Comparison of ENCODE assay signal across 16 cellular contexts in genomic region chr20:64037199-64037497, GRCh38. TPM values are rescaled to one million over a fixed set of nuclear protein-coding genes. Genes with fewer than 3 reads are reported as not detected.
DNase-seq lines count a peak whose midpoint lies in the region; FAIRE-seq and TF ChIP-seq lines count a peak whose summit lies in the region.
"Had no signal": no experiment of that assay in that cellular context is flagged by ENCODE, and none has a peak within 500 bp of the region (broad histone marks: within the 10 kb centered on the region; RNA-seq: fewer than 3 reads in every experiment).

No MANE protein-coding gene starts in this region.

- H3K4me1 ChIP-seq in BE2C (peaks cover 36% of the 10 kb centered on the region), Caco-2 (peaks cover 26% of the 10 kb centered on the region), HAP-1 (peaks cover 7% of the 10 kb centered on the region; the same call in 1 of the 2 replicates)

- POLR2A ChIA-PET in Caco-2 (lab: Charles Lee) = interaction anchor here (1.6 kb wide), 1 partner anchor 25 kb away, joined by 8 read pairs; the partner anchor contains the start of gene TCEA2

- H3K9me3 ChIP-seq in BE2C (no peaks in the 10 kb centered on the region), Caco-2 (no peaks in the 10 kb centered on the region), HAP-1 (no peaks in the 10 kb centered on the region)
- H3K9me3 ChIP-seq: SJCRH30, thyroid gland had no signal

- H3K4me3 ChIP-seq in BE2C (ENCODE audit: low read depth, low read length) = peak overlapping the region; percentile 61
- H3K4me3 ChIP-seq in Caco-2 (ENCODE audit: low read depth, low read length) = no peak overlapping the region
- no peak overlapping the region for H3K4me3 ChIP-seq in HAP-1
- H3K4me3 ChIP-seq: SJCRH30 had no signal

- peaks cover 3% of the 10 kb centered on the region for H3K27me3 Mint-ChIP-seq in Caco-2 (ENCODE audit: insufficient read depth, unreplicated experiment)
- H3K27me3 Mint-ChIP-seq in activated T-helper 2 cell treated with anti-CD3 and anti-CD28 coated beads, Interferon-gamma antibody, Interleukin-2, Interleukin-4, amounts not matched to agents 10 μg/mL and 5 μg/mL and 100 μg/mL, durations not matched to agents 14 hours and 24 hours and 36 hours (ENCODE audit: low read depth) = no peaks in the 10 kb centered on the region

- no peak for FAIRE-seq in D721Med (lab: Jason Lieb, UNC)
- FAIRE-seq: islet of Langerhans, TTC549 had no signal

- peaks cover 70% of the 10 kb centered on the region for H3K36me3 Mint-ChIP-seq in Caco-2 (ENCODE audit: insufficient read depth, unreplicated experiment)
- H3K36me3 Mint-ChIP-seq in activated T-helper 2 cell treated with anti-CD3 and anti-CD28 coated beads, Interferon-gamma antibody, Interleukin-2, Interleukin-4, amounts not matched to agents 10 μg/mL and 5 μg/mL and 100 μg/mL, durations not matched to agents 14 hours and 24 hours and 36 hours (ENCODE audit: low read depth) = peaks cover 13% of the 10 kb centered on the region

- DNase-seq in BE2C = no peak
- no peak for DNase-seq in Caco-2
- DNase-seq in activated T-helper 2 cell treated with anti-CD3 and anti-CD28 coated beads, Interferon-gamma antibody, Interleukin-2, Interleukin-4, amounts not matched to agents 10 μg/mL and 5 μg/mL and 100 μg/mL, durations not matched to agents 14 hours and 24 hours and 36 hours (ENCODE audit: low spot score) = no peak
- no peak for DNase-seq in HAP-1 (ENCODE audit: low spot score in 2 of 2)
- DNase-seq in D721Med (ENCODE audit: insufficient read length, low spot score) = no peak
- no peak for DNase-seq in NCI-H774 (lab: John Stamatoyannopoulos, UW)
- DNase-seq: amygdala; EL; mesenchymal stem cell; NCI-H1417 treated with DMSO at 0.1 percent for 48 hours; right cardiac atrium; stimulated activated CD4-positive, alpha-beta T cell treated with anti-CD3 and anti-CD28 coated beads, Interleukin-2, amount 100 ng/mL, for 24 hours; thyroid gland had no signal

- in situ Hi-C loops in HAP-1 (cut with MboI; ENCODE audit: low sequenced_read_pairs) = no loop called here

- CTCF ChIA-PET in Caco-2 (lab: Charles Lee) = interaction anchor here (1.4 to 6.2 kb wide), 5 partner anchors 15 to 84 kb away, joined by 5 to 101 read pairs (median 51); partner anchors contain the start of genes PRPF6, SOX18 and TCEA2

- TF ChIP-seq CTCF in BE2C (IDR thresholded peaks at IDR 0.05; ENCODE audit: low read depth, low read length) (no peak), Caco-2 (IDR thresholded peaks at IDR 0.05; ENCODE audit: insufficient read depth in 1 of 2, low read depth in 1 of 2, low read length in 1 of 2, severe bottlenecking in 1 of 2, unreplicated experiment in 1 of 2) (no peak), D721Med (IDR thresholded peaks at IDR 0.05; ENCODE audit: insufficient read depth, missing control alignments) (no peak)

- H3K27me3 ChIP-seq in BE2C = peaks cover 3% of the 10 kb centered on the region; the same call in 1 of the 2 replicates
- H3K27me3 ChIP-seq in Caco-2 (replicated peaks; ENCODE audit: control insufficient read depth, insufficient read depth, low read length) = no peaks in the 10 kb centered on the region
- 0 out of 2 replicates have a peak, but pooled peaks cover under 1% of the 10 kb centered on the region for H3K27me3 ChIP-seq in HAP-1 (ENCODE audit: low read depth)
- H3K27me3 ChIP-seq: thyroid gland had no signal

- intact Hi-C loops in Caco-2 (cut with micrococcal nuclease; ENCODE audit: unreplicated experiment) = no loop called here
- intact Hi-C loops in activated T-helper 2 cell treated with anti-CD3 and anti-CD28 coated beads, Interferon-gamma antibody, Interleukin-2, Interleukin-4, amounts not matched to agents 10 μg/mL and 5 μg/mL and 100 μg/mL, durations not matched to agents 14 hours and 24 hours and 36 hours (cut with micrococcal nuclease) = loop anchor here (10.0 kb wide), 1 partner anchor 142 kb away; the partner anchor contains the start of gene DNAJC5

- no peaks in the 10 kb centered on the region for H3K9me3 Mint-ChIP-seq in Caco-2 (ENCODE audit: unreplicated experiment)
- no peaks in the 10 kb centered on the region for H3K9me3 Mint-ChIP-seq in activated T-helper 2 cell treated with anti-CD3 and anti-CD28 coated beads, Interferon-gamma antibody, Interleukin-2, Interleukin-4, amounts not matched to agents 10 μg/mL and 5 μg/mL and 100 μg/mL, durations not matched to agents 14 hours and 24 hours and 36 hours

- no TSS peak for BruUV-seq in Caco-2 (replicated peaks; lab: Mats Ljungman, UMichigan)

- no peak overlapping the region for H3K27ac Mint-ChIP-seq in Caco-2 (ENCODE audit: unreplicated experiment)
- H3K27ac Mint-ChIP-seq in activated T-helper 2 cell treated with anti-CD3 and anti-CD28 coated beads, Interferon-gamma antibody, Interleukin-2, Interleukin-4, amounts not matched to agents 10 μg/mL and 5 μg/mL and 100 μg/mL, durations not matched to agents 14 hours and 24 hours and 36 hours = peak overlapping the region; percentile 63

- H3K36me3 ChIP-seq in BE2C = peaks cover 21% of the 10 kb centered on the region
- H3K36me3 ChIP-seq in Caco-2 (ENCODE audit: control insufficient read depth, insufficient read depth, low read length) = peaks cover under 1% of the 10 kb centered on the region; the same call in 1 of the 2 replicates
- H3K36me3 ChIP-seq in HAP-1 (replicated peaks) = peaks cover 6% of the 10 kb centered on the region

- H3K4me1 Mint-ChIP-seq in Caco-2 (ENCODE audit: low read depth, unreplicated experiment) = no peaks in the 10 kb centered on the region
- peaks cover 37% of the 10 kb centered on the region for H3K4me1 Mint-ChIP-seq in activated T-helper 2 cell treated with anti-CD3 and anti-CD28 coated beads, Interferon-gamma antibody, Interleukin-2, Interleukin-4, amounts not matched to agents 10 μg/mL and 5 μg/mL and 100 μg/mL, durations not matched to agents 14 hours and 24 hours and 36 hours (ENCODE audit: low read depth)

- peak overlapping the region; percentile 87 for H3K4me3 Mint-ChIP-seq in Caco-2 (ENCODE audit: unreplicated experiment)
- peak overlapping the region; percentile 74 for H3K4me3 Mint-ChIP-seq in activated T-helper 2 cell treated with anti-CD3 and anti-CD28 coated beads, Interferon-gamma antibody, Interleukin-2, Interleukin-4, amounts not matched to agents 10 μg/mL and 5 μg/mL and 100 μg/mL, durations not matched to agents 14 hours and 24 hours and 36 hours (ENCODE audit: low read depth)

RNA-seq across cellular contexts. Expression of gene C20orf204, which starts 1.2 kb away (rescaled TPM):
- 20.3 TPM for polyA plus RNA-seq in BE2C (2012; ENCODE audit: insufficient read depth, insufficient read length, low read depth)
- total RNA-seq in Caco-2 (2022) = 3.2 and 3.3 TPM in 2 replicates
- total RNA-seq in activated T-helper 2 cell treated with anti-CD3 and anti-CD28 coated beads, Interferon-gamma antibody, Interleukin-2, Interleukin-4, amounts not matched to agents 10 μg/mL and 5 μg/mL and 100 μg/mL, durations not matched to agents 14 hours and 24 hours and 36 hours = 3.8 and 4.3 TPM in 2 replicates

RNA-seq across cellular contexts. Expression of gene SOX18, which starts 12.3 kb away (rescaled TPM):
- 54.0 TPM for polyA plus RNA-seq in BE2C (2012; ENCODE audit: insufficient read depth, insufficient read length, low read depth)
- 0.44 and 0.84 TPM in 2 replicates for total RNA-seq in Caco-2 (2022)
- total RNA-seq in activated T-helper 2 cell treated with anti-CD3 and anti-CD28 coated beads, Interferon-gamma antibody, Interleukin-2, Interleukin-4, amounts not matched to agents 10 μg/mL and 5 μg/mL and 100 μg/mL, durations not matched to agents 14 hours and 24 hours and 36 hours = 1.0 and 1.1 TPM in 2 replicates

RNA-seq across cellular contexts. Expression of gene TCEA2, which starts 25.9 kb away (rescaled TPM):
- polyA plus RNA-seq in BE2C (2012; ENCODE audit: insufficient read depth, insufficient read length, low read depth) = 202 TPM
- 39.9 and 48.3 TPM in 2 replicates for total RNA-seq in Caco-2 (2022)
- 49.0 and 49.9 TPM in 2 replicates for total RNA-seq in activated T-helper 2 cell treated with anti-CD3 and anti-CD28 coated beads, Interferon-gamma antibody, Interleukin-2, Interleukin-4, amounts not matched to agents 10 μg/mL and 5 μg/mL and 100 μg/mL, durations not matched to agents 14 hours and 24 hours and 36 hours

RNA-seq across cellular contexts. Expression of gene RGS19, which starts 42.2 kb away (rescaled TPM):
- 31.1 TPM for polyA plus RNA-seq in BE2C (2012; ENCODE audit: insufficient read depth, insufficient read length, low read depth)
- total RNA-seq in Caco-2 (2022) = 29.3 and 34.3 TPM in 2 replicates
- total RNA-seq in activated T-helper 2 cell treated with anti-CD3 and anti-CD28 coated beads, Interferon-gamma antibody, Interleukin-2, Interleukin-4, amounts not matched to agents 10 μg/mL and 5 μg/mL and 100 μg/mL, durations not matched to agents 14 hours and 24 hours and 36 hours = 42.0 and 43.3 TPM in 2 replicates

RNA-seq across cellular contexts. Expression of gene OPRL1, which starts 42.7 kb away (rescaled TPM):
- 2.7 TPM for polyA plus RNA-seq in BE2C (2012; ENCODE audit: insufficient read depth, insufficient read length, low read depth)
- total RNA-seq in Caco-2 (2022) = 0.51 and 0.59 TPM in 2 replicates
- 0.32 and 0.41 TPM in 2 replicates for total RNA-seq in activated T-helper 2 cell treated with anti-CD3 and anti-CD28 coated beads, Interferon-gamma antibody, Interleukin-2, Interleukin-4, amounts not matched to agents 10 μg/mL and 5 μg/mL and 100 μg/mL, durations not matched to agents 14 hours and 24 hours and 36 hours
